In the genomic region with DNA sequence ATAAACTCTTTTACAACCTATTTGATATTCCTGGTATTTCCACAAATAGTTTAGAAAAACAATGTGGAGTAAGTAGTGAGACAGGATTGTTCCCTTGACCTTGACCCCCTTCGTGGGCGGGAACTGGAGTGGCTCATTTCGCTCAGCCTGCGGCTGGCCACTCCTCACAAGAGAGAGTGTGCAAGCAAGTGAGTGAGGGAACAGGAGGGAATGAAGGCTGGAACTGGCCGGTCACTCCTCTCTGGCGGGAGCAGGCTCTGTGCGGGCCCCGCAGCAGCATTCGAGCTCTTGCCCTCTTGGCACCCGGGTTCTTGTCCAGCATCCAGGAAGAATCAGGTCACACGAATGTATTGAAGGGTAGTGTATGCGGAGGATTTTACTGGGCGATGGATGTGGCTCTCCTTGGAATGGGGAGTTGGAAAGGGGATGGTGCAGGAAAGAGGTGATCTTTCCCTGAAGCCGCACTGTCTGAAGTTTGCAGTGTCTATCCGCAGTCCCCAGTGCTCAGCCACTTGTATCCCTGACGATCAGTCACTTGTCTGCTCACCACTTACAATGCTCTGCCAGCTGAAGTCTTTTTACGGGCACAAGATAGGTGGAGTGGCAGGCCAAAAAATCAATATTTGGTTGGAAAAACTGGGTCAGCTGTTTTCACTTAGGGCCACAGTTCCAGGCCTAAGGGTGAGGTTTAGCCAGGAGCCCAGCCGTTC, we compare ENCODE assay signal across 1 cellular context.
A peak's percentile ranks its signal among the peaks of the same experiment; 100 is the strongest.
TF ChIP-seq lines count a peak whose summit lies in the region.

No MANE protein-coding gene starts in this region.

TF ChIP-seq in HepG2, 621 proteins besides CTCF, POLR2A, EP300 and RAD21:
- no peak for TF ChIP-seq ZNF282 (IDR thresholded peaks at IDR 0.05; ENCODE audit: partially characterized antibody)
- TF ChIP-seq NR2F1 (CRISPR knock-in tag; IDR thresholded peaks at IDR 0.05), result 0 out of 4 replicates have a peak, but pooled peaks of 1 of the 2 experiments have one; percentile 17
- no peak for TF ChIP-seq ZNF337 (CRISPR knock-in tag; IDR thresholded peaks at IDR 0.05; ENCODE audit: borderline replicate concordance, low read depth)
- no peak for TF ChIP-seq HOXA3 (CRISPR knock-in tag; IDR thresholded peaks at IDR 0.05)
- no peak for TF ChIP-seq ZNF264 (CRISPR knock-in tag; IDR thresholded peaks at IDR 0.05)
- no peak for TF ChIP-seq ZNF333 (CRISPR knock-in tag; IDR thresholded peaks at IDR 0.05; ENCODE audit: borderline replicate concordance)
- TF ChIP-seq NR2F6 (IDR thresholded peaks at IDR 0.05), result peak; percentile 29; the same call in 1 of the 2 replicates
- TF ChIP-seq NR2F6 (CRISPR knock-in tag; IDR thresholded peaks at IDR 0.05), result no peak
- peak; percentile 25; the same call in 1 of the 2 replicates for TF ChIP-seq ONECUT2 (CRISPR knock-in tag; IDR thresholded peaks at IDR 0.05)
- no peak for TF ChIP-seq MTF2 (CRISPR knock-in tag; IDR thresholded peaks at IDR 0.05; ENCODE audit: borderline replicate concordance)
- no peak for TF ChIP-seq RXRB (CRISPR knock-in tag; IDR thresholded peaks at IDR 0.05; ENCODE audit: borderline replicate concordance)
- TF ChIP-seq TOPORS (CRISPR knock-in tag; IDR thresholded peaks at IDR 0.05), result no peak
- TF ChIP-seq, protein P1, sequence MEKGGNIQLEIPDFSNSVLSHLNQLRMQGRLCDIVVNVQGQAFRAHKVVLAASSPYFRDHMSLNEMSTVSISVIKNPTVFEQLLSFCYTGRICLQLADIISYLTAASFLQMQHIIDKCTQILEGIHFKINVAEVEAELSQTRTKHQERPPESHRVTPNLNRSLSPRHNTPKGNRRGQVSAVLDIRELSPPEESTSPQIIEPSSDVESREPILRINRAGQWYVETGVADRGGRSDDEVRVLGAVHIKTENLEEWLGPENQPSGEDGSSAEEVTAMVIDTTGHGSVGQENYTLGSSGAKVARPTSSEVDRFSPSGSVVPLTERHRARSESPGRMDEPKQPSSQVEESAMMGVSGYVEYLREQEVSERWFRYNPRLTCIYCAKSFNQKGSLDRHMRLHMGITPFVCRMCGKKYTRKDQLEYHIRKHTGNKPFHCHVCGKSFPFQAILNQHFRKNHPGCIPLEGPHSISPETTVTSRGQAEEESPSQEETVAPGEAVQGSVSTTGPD (CRISPR knock-in tag; IDR thresholded peaks at IDR 0.05), result 0 out of 2 replicates have a peak, but pooled peaks have one; percentile 45
- no peak for TF ChIP-seq ZNF543 (CRISPR knock-in tag; IDR thresholded peaks at IDR 0.05)
- TF ChIP-seq PPARG (CRISPR knock-in tag; conservative IDR thresholded peaks at IDR 0.05), result no peak
- no peak for TF ChIP-seq NFATC3 (CRISPR knock-in tag; IDR thresholded peaks at IDR 0.05)
- no peak for TF ChIP-seq CBFB (CRISPR knock-in tag; IDR thresholded peaks at IDR 0.05)
- TF ChIP-seq, protein P2, sequence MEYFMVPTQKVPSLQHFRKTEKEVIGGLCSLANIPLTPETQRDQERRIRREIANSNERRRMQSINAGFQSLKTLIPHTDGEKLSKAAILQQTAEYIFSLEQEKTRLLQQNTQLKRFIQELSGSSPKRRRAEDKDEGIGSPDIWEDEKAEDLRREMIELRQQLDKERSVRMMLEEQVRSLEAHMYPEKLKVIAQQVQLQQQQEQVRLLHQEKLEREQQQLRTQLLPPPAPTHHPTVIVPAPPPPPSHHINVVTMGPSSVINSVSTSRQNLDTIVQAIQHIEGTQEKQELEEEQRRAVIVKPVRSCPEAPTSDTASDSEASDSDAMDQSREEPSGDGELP (IDR thresholded peaks at IDR 0.05; ENCODE audit: borderline replicate concordance, low read depth), result peak; percentile 19; the same call in 1 of the 2 replicates
- TF ChIP-seq, protein P3, sequence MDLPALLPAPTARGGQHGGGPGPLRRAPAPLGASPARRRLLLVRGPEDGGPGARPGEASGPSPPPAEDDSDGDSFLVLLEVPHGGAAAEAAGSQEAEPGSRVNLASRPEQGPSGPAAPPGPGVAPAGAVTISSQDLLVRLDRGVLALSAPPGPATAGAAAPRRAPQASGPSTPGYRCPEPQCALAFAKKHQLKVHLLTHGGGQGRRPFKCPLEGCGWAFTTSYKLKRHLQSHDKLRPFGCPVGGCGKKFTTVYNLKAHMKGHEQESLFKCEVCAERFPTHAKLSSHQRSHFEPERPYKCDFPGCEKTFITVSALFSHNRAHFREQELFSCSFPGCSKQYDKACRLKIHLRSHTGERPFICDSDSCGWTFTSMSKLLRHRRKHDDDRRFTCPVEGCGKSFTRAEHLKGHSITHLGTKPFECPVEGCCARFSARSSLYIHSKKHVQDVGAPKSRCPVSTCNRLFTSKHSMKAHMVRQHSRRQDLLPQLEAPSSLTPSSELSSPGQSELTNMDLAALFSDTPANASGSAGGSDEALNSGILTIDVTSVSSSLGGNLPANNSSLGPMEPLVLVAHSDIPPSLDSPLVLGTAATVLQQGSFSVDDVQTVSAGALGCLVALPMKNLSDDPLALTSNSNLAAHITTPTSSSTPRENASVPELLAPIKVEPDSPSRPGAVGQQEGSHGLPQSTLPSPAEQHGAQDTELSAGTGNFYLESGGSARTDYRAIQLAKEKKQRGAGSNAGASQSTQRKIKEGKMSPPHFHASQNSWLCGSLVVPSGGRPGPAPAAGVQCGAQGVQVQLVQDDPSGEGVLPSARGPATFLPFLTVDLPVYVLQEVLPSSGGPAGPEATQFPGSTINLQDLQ (CRISPR knock-in tag; IDR thresholded peaks at IDR 0.05), result no peak
- TF ChIP-seq ZNF572 (CRISPR knock-in tag; IDR thresholded peaks at IDR 0.05), result no peak
- TF ChIP-seq, protein P4, sequence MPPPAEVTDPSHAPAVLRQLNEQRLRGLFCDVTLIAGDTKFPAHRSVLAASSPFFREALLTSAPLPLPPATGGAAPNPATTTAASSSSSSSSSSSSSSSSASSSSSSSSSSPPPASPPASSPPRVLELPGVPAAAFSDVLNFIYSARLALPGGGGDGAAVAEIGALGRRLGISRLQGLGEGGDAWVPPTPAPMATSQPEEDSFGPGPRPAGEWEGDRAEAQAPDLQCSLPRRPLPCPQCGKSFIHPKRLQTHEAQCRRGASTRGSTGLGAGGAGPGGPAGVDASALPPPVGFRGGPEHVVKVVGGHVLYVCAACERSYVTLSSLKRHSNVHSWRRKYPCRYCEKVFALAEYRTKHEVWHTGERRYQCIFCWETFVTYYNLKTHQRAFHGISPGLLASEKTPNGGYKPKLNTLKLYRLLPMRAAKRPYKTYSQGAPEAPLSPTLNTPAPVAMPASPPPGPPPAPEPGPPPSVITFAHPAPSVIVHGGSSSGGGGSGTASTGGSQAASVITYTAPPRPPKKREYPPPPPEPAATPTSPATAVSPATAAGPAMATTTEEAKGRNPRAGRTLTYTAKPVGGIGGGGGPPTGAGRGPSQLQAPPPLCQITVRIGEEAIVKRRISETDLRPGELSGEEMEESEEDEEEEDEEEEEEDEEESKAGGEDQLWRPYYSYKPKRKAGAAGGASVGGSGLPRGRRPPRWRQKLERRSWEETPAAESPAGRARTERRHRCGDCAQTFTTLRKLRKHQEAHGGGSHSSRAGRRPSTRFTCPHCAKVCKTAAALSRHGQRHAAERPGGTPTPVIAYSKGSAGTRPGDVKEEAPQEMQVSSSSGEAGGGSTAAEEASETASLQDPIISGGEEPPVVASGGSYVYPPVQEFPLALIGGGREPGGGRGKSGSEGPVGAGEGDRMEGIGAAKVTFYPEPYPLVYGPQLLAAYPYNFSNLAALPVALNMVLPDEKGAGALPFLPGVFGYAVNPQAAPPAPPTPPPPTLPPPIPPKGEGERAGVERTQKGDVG (CRISPR knock-in tag; IDR thresholded peaks at IDR 0.05; ENCODE audit: borderline replicate concordance), result no peak
- no peak for TF ChIP-seq ZNF225 (CRISPR knock-in tag; IDR thresholded peaks at IDR 0.05)
- no peak for TF ChIP-seq ETV5 (CRISPR knock-in tag; IDR thresholded peaks at IDR 0.05; ENCODE audit: borderline replicate concordance)
- TF ChIP-seq, protein P5, sequence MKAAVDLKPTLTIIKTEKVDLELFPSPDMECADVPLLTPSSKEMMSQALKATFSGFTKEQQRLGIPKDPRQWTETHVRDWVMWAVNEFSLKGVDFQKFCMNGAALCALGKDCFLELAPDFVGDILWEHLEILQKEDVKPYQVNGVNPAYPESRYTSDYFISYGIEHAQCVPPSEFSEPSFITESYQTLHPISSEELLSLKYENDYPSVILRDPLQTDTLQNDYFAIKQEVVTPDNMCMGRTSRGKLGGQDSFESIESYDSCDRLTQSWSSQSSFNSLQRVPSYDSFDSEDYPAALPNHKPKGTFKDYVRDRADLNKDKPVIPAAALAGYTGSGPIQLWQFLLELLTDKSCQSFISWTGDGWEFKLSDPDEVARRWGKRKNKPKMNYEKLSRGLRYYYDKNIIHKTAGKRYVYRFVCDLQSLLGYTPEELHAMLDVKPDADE (CRISPR knock-in tag; IDR thresholded peaks at IDR 0.05), result no peak
- TF ChIP-seq SOX13 (IDR thresholded peaks at IDR 0.05), result no peak
- 0 out of 4 replicates have a peak, but pooled peaks of 1 of the 2 experiments have one; percentile 12 for TF ChIP-seq SOX13 (CRISPR knock-in tag; conservative IDR thresholded peaks at IDR 0.05 in 1 of 2, IDR thresholded peaks at IDR 0.05 in 1 of 2)
- TF ChIP-seq, protein P6, sequence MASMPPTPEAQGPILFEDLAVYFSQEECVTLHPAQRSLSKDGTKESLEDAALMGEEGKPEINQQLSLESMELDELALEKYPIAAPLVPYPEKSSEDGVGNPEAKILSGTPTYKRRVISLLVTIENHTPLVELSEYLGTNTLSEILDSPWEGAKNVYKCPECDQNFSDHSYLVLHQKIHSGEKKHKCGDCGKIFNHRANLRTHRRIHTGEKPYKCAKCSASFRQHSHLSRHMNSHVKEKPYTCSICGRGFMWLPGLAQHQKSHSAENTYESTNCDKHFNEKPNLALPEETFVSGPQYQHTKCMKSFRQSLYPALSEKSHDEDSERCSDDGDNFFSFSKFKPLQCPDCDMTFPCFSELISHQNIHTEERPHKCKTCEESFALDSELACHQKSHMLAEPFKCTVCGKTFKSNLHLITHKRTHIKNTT (CRISPR knock-in tag; IDR thresholded peaks at IDR 0.05), result no peak
- TF ChIP-seq, protein P7, sequence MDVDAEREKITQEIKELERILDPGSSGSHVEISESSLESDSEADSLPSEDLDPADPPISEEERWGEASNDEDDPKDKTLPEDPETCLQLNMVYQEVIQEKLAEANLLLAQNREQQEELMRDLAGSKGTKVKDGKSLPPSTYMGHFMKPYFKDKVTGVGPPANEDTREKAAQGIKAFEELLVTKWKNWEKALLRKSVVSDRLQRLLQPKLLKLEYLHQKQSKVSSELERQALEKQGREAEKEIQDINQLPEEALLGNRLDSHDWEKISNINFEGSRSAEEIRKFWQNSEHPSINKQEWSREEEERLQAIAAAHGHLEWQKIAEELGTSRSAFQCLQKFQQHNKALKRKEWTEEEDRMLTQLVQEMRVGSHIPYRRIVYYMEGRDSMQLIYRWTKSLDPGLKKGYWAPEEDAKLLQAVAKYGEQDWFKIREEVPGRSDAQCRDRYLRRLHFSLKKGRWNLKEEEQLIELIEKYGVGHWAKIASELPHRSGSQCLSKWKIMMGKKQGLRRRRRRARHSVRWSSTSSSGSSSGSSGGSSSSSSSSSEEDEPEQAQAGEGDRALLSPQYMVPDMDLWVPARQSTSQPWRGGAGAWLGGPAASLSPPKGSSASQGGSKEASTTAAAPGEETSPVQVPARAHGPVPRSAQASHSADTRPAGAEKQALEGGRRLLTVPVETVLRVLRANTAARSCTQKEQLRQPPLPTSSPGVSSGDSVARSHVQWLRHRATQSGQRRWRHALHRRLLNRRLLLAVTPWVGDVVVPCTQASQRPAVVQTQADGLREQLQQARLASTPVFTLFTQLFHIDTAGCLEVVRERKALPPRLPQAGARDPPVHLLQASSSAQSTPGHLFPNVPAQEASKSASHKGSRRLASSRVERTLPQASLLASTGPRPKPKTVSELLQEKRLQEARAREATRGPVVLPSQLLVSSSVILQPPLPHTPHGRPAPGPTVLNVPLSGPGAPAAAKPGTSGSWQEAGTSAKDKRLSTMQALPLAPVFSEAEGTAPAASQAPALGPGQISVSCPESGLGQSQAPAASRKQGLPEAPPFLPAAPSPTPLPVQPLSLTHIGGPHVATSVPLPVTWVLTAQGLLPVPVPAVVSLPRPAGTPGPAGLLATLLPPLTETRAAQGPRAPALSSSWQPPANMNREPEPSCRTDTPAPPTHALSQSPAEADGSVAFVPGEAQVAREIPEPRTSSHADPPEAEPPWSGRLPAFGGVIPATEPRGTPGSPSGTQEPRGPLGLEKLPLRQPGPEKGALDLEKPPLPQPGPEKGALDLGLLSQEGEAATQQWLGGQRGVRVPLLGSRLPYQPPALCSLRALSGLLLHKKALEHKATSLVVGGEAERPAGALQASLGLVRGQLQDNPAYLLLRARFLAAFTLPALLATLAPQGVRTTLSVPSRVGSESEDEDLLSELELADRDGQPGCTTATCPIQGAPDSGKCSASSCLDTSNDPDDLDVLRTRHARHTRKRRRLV (CRISPR knock-in tag; IDR thresholded peaks at IDR 0.05), result no peak
- TF ChIP-seq NFE2L2 (IDR thresholded peaks at IDR 0.05; ENCODE audit: low read length), result no peak
- TF ChIP-seq ZNF674 (CRISPR knock-in tag; IDR thresholded peaks at IDR 0.05; ENCODE audit: low read depth), result no peak
- no peak for TF ChIP-seq GATA4 (IDR thresholded peaks at IDR 0.05; ENCODE audit: borderline replicate concordance, low read depth)
- TF ChIP-seq, protein P8, sequence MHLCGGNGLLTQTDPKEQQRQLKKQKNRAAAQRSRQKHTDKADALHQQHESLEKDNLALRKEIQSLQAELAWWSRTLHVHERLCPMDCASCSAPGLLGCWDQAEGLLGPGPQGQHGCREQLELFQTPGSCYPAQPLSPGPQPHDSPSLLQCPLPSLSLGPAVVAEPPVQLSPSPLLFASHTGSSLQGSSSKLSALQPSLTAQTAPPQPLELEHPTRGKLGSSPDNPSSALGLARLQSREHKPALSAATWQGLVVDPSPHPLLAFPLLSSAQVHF (CRISPR knock-in tag; IDR thresholded peaks at IDR 0.05), result no peak
TF ChIP-seq in HepG2: peak in this region for 6.
